In the genomic region with DNA sequence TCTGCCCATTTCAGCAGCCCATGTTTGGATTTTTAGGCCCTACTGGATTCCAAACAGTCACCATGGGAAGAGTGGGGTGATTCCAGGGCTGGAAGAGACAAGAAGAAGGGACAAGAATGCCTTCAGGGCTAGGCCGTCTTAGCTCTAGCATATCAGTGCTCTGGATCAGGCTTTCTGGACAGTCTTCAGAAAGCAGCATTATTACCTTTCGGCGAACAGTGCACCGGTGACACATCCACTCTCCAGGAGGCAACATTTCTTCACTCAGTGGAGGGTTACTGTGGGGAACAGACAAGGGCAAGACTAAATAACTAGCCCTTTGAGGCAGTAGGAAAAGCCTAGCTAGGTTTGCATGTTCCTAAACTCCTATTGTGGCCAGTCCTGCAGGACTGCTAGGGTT, we compare ENCODE assay signal across 11 cellular contexts. TPM values are rescaled to one million over a fixed set of nuclear protein-coding genes. Genes with fewer than 3 reads are reported as not detected.
DNase-seq lines count a peak whose midpoint lies in the region; ATAC-seq and TF ChIP-seq lines count a peak whose summit lies in the region.
"Had no signal": no experiment of that assay in that cellular context is flagged by ENCODE, and none has a peak within 500 bp of the region (broad histone marks: within the 10 kb centered on the region; RNA-seq: fewer than 3 reads in every experiment).

No MANE protein-coding gene starts in this region.

- H3K27ac ChIP-seq in stomach, result peak overlapping the region; percentile 7 to 73 (median 68)

- no peak overlapping the region for H3K4me3 Mint-ChIP-seq in activated T-cell treated with anti-CD3 and anti-CD28 coated beads, Interleukin-2, amount 50 U/mL, for 24 hours
- H3K4me3 Mint-ChIP-seq in activated naive CD8-positive, alpha-beta T cell treated with anti-CD3 and anti-CD28 coated beads for 36 hours, result no peak overlapping the region
- H3K4me3 Mint-ChIP-seq in type B pancreatic cell, result no peak overlapping the region
- H3K4me3 Mint-ChIP-seq: nephron progenitor cell had no signal

- H3K36me3 ChIP-seq in stomach, result peaks cover 13 to 64% (median 48%) of the 10 kb centered on the region in 4 donors

- H3K27me3 Mint-ChIP-seq in activated T-cell treated with anti-CD3 and anti-CD28 coated beads, Interleukin-2, amount 50 U/mL, for 24 hours, result no peaks in the 10 kb centered on the region
- H3K27me3 Mint-ChIP-seq in activated naive CD8-positive, alpha-beta T cell treated with anti-CD3 and anti-CD28 coated beads for 36 hours, result no peaks in the 10 kb centered on the region
- H3K27me3 Mint-ChIP-seq in type B pancreatic cell, result no peaks in the 10 kb centered on the region

- H3K27me3 ChIP-seq in stomach, result no peaks in the 10 kb centered on the region

- intact Hi-C loops in stomach (cut with DNase I; ENCODE audit: low total_unique reads), result no loop called here

- peaks cover 10 to 60% (median 36%) of the 10 kb centered on the region in 4 donors for H3K4me1 ChIP-seq in stomach

- peaks cover 70% of the 10 kb centered on the region for H3K4me1 Mint-ChIP-seq in activated T-cell treated with anti-CD3 and anti-CD28 coated beads, Interleukin-2, amount 50 U/mL, for 24 hours (ENCODE audit: low read depth)
- peaks cover 56% of the 10 kb centered on the region for H3K4me1 Mint-ChIP-seq in activated naive CD8-positive, alpha-beta T cell treated with anti-CD3 and anti-CD28 coated beads for 36 hours
- peaks cover 10% of the 10 kb centered on the region for H3K4me1 Mint-ChIP-seq in type B pancreatic cell (ENCODE audit: unreplicated experiment)

- no peak for ATAC-seq in GM19463 (IDR thresholded peaks at IDR 0.05; ENCODE audit: unreplicated experiment)

- TF ChIP-seq EP300 in stomach (IDR thresholded peaks at IDR 0.05), result no peak

- H3K36me3 Mint-ChIP-seq in activated T-cell treated with anti-CD3 and anti-CD28 coated beads, Interleukin-2, amount 50 U/mL, for 24 hours (ENCODE audit: low read depth), result peaks cover 92% of the 10 kb centered on the region
- H3K36me3 Mint-ChIP-seq in activated naive CD8-positive, alpha-beta T cell treated with anti-CD3 and anti-CD28 coated beads for 36 hours, result peaks cover 75% of the 10 kb centered on the region
- H3K36me3 Mint-ChIP-seq in type B pancreatic cell, result peaks cover 27% of the 10 kb centered on the region

- no peak for TF ChIP-seq POLR2A in stomach (IDR thresholded peaks at IDR 0.05)

- peaks cover 16% of the 10 kb centered on the region for H3K9me3 Mint-ChIP-seq in activated T-cell treated with anti-CD3 and anti-CD28 coated beads, Interleukin-2, amount 50 U/mL, for 24 hours
- H3K9me3 Mint-ChIP-seq in activated naive CD8-positive, alpha-beta T cell treated with anti-CD3 and anti-CD28 coated beads for 36 hours, result peaks cover 8% of the 10 kb centered on the region
- H3K9me3 Mint-ChIP-seq in type B pancreatic cell, result no peaks in the 10 kb centered on the region
- H3K9me3 Mint-ChIP-seq: nephron progenitor cell had no signal

- TF ChIP-seq CTCF in stomach (IDR thresholded peaks at IDR 0.05) (no peak), type B pancreatic cell (conservative IDR thresholded peaks at IDR 0.05) (no peak)

- H3K9me3 ChIP-seq in stomach, result peaks cover 0 to 7% (median 0%) of the 10 kb centered on the region in 4 donors

- no peak for DNase-seq in activated T-cell treated with anti-CD3 and anti-CD28 coated beads, Interleukin-2, amount 50 U/mL, for 24 hours
- no peak for DNase-seq in activated T-cell treated with anti-CD3 and anti-CD28 coated beads, Interleukin-2, amount 50 U/mL, for 1 hour
- no peak for DNase-seq in activated naive CD8-positive, alpha-beta T cell treated with anti-CD3 and anti-CD28 coated beads for 36 hours
- peak; percentile 15 for DNase-seq in kidney tubule cell (ENCODE audit: low spot score)
- DNase-seq in stomach, result no peak
- DNase-seq in type B pancreatic cell (ENCODE audit: extremely low spot score, unreplicated experiment), result no peak
- DNase-seq in stimulated activated CD4-positive, alpha-beta T cell treated with anti-CD3 and anti-CD28 coated beads, Interleukin-4, amount 100 ng/mL, for 1 hour, result no peak
- DNase-seq: NCI-H146; nephron progenitor cell; stimulated activated CD4-positive, alpha-beta T cell treated with anti-CD3 and anti-CD28 coated beads, Interleukin-2, amount 100 ng/mL, for 48 hours had no signal

- 86 to 92% (median 90%) methylated on average over 4 of the region's 4 CpGs for WGBS in stomach, 5 donors

- H3K27ac Mint-ChIP-seq in activated T-cell treated with anti-CD3 and anti-CD28 coated beads, Interleukin-2, amount 50 U/mL, for 24 hours, result peak overlapping the region; percentile 86
- H3K27ac Mint-ChIP-seq in activated naive CD8-positive, alpha-beta T cell treated with anti-CD3 and anti-CD28 coated beads for 36 hours, result peak overlapping the region; percentile 89
- no peak overlapping the region for H3K27ac Mint-ChIP-seq in type B pancreatic cell

- no peak overlapping the region for H3K4me3 ChIP-seq in stomach

RNA-seq across cellular contexts. Expression of gene DHRS13, which starts 23.9 kb away (rescaled TPM):
- total RNA-seq in activated naive CD8-positive, alpha-beta T cell treated with anti-CD3 and anti-CD28 coated beads for 36 hours, result 10 to 100 TPM; 31.8 to 34.1 TPM
- 10 to 100 TPM in 2 of 5 donors, 1 to 10 TPM in 2, not detected in 1; 6.4 to 33.5 (median 9.3) TPM for total RNA-seq in stomach
- 10 to 100 TPM in 1 of 3 donors, 1 to 10 TPM in 2; 4.4 to 13.4 (median 6.0) TPM for polyA plus RNA-seq in stomach
- 19.3 and 20.4 TPM in 2 replicates for total RNA-seq in type B pancreatic cell (ENCODE audit: low replicate concordance)

RNA-seq across cellular contexts. Expression of gene PHF12, which starts 24.5 kb away (rescaled TPM):
- 10 to 100 TPM; 41.4 to 45.7 TPM for total RNA-seq in activated naive CD8-positive, alpha-beta T cell treated with anti-CD3 and anti-CD28 coated beads for 36 hours
- 100 to 1,000 TPM in 1 of 5 donors, 10 to 100 TPM in 4; 23.2 to 206 (median 48.5) TPM for total RNA-seq in stomach
- 1 to 10 TPM; 8.3 to 9.8 (median 8.6) TPM for polyA plus RNA-seq in stomach
- 47.8 and 58.0 TPM in 2 replicates for total RNA-seq in type B pancreatic cell (ENCODE audit: low replicate concordance)

RNA-seq across cellular contexts. Expression of gene FLOT2, which starts 29.3 kb away (rescaled TPM):
- 10 to 100 TPM; 56.2 to 65.2 TPM for total RNA-seq in activated naive CD8-positive, alpha-beta T cell treated with anti-CD3 and anti-CD28 coated beads for 36 hours
- total RNA-seq in stomach (10 to 100 TPM; 19.5 to 80.5 (median 42.4) TPM), type B pancreatic cell (ENCODE audit: low replicate concordance) (73.1 and 90.6 TPM in 2 replicates)
- 10 to 100 TPM; 32.1 to 43.2 (median 37.0) TPM for polyA plus RNA-seq in stomach
